In the genomic region with DNA sequence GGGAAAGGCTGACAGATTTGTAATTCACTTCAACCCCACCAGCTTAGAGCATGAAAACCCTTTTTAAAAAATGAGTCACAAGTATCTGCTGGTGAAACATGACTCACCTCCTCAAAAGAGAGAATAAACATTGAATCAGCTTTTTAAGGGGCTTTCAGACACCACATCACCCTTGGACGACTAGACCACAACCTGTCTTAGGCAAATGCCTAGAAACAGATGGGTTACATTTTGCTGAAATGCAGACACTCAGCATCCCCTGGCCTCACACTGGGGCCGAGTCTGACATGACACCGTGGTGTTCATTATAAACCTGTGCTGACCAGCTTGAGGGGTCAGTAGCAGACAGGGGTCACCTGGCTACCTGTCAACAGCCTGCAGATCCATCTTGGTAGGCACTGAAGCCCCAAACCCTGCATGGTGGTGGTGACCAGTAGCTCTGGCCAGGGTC, we compare ENCODE assay signal across 9 cellular contexts.
A peak's percentile ranks its signal among the peaks of the same experiment; 100 is the strongest.
DNase-seq lines count a peak whose midpoint lies in the region; ATAC-seq and TF ChIP-seq lines count a peak whose summit lies in the region.
"Had no signal": no experiment of that assay in that cellular context is flagged by ENCODE, and none has a peak within 500 bp of the region (broad histone marks: within the 10 kb centered on the region; RNA-seq: fewer than 3 reads in every experiment).

No MANE protein-coding gene starts in this region.

- DNase-seq in non-pigmented ciliary epithelial cell (ENCODE audit: low read depth) (peak; percentile 86), DMS153 (lab: John Stamatoyannopoulos, UW) (no peak), NCI-H510A treated with DMSO at 0.1 percent for 48 hours (lab: John Stamatoyannopoulos, UW) (no peak), T-helper 9 cell (no peak), NCI-H1105 (lab: John Stamatoyannopoulos, UW) (no peak)
- DNase-seq: NCI-H1694 had no signal

- peak; percentile 92 for ATAC-seq in GM18520 (IDR thresholded peaks at IDR 0.05; ENCODE audit: unreplicated experiment)
- peak; percentile 86 for ATAC-seq in HG02610 (IDR thresholded peaks at IDR 0.05; ENCODE audit: unreplicated experiment)
- peak; percentile 79 for ATAC-seq in SK-N-SH treated with all-trans-retinoic acid at 6 μM for 48 hours

TF ChIP-seq in SK-N-SH treated with all-trans-retinoic acid at 6 μM for 48 hours, 23 proteins besides CTCF, POLR2A, EP300 and RAD21:
- no peak for TF ChIP-seq ZC3H10 (CRISPR knock-in tag; IDR thresholded peaks at IDR 0.05)
- TF ChIP-seq BACH2 (CRISPR knock-in tag; IDR thresholded peaks at IDR 0.05; ENCODE audit: borderline replicate concordance) = no peak
- no peak for TF ChIP-seq ZFP30 (CRISPR knock-in tag; IDR thresholded peaks at IDR 0.05)
- TF ChIP-seq SNAI2 (CRISPR knock-in tag; IDR thresholded peaks at IDR 0.05) = no peak
- TF ChIP-seq TOX (CRISPR knock-in tag; IDR thresholded peaks at IDR 0.05; ENCODE audit: borderline replicate concordance) = no peak
- TF ChIP-seq ZNF8 (CRISPR knock-in tag; IDR thresholded peaks at IDR 0.05) = no peak
- TF ChIP-seq, protein P1, sequence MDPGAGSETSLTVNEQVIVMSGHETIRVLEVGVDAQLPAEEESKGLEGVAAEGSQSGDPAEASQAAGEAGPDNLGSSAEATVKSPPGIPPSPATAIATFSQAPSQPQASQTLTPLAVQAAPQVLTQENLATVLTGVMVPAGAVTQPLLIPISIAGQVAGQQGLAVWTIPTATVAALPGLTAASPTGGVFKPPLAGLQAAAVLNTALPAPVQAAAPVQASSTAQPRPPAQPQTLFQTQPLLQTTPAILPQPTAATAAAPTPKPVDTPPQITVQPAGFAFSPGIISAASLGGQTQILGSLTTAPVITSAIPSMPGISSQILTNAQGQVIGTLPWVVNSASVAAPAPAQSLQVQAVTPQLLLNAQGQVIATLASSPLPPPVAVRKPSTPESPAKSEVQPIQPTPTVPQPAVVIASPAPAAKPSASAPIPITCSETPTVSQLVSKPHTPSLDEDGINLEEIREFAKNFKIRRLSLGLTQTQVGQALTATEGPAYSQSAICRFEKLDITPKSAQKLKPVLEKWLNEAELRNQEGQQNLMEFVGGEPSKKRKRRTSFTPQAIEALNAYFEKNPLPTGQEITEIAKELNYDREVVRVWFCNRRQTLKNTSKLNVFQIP (CRISPR knock-in tag; IDR thresholded peaks at IDR 0.05; ENCODE audit: borderline replicate concordance, low read depth) = no peak
- TF ChIP-seq, protein P2, sequence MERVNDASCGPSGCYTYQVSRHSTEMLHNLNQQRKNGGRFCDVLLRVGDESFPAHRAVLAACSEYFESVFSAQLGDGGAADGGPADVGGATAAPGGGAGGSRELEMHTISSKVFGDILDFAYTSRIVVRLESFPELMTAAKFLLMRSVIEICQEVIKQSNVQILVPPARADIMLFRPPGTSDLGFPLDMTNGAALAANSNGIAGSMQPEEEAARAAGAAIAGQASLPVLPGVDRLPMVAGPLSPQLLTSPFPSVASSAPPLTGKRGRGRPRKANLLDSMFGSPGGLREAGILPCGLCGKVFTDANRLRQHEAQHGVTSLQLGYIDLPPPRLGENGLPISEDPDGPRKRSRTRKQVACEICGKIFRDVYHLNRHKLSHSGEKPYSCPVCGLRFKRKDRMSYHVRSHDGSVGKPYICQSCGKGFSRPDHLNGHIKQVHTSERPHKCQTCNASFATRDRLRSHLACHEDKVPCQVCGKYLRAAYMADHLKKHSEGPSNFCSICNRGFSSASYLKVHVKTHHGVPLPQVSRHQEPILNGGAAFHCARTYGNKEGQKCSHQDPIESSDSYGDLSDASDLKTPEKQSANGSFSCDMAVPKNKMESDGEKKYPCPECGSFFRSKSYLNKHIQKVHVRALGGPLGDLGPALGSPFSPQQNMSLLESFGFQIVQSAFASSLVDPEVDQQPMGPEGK (CRISPR knock-in tag; IDR thresholded peaks at IDR 0.05; ENCODE audit: borderline replicate concordance) = no peak
- no peak for TF ChIP-seq ZNF565 (CRISPR knock-in tag; conservative IDR thresholded peaks at IDR 0.05; ENCODE audit: low read depth)
- TF ChIP-seq, protein P3, sequence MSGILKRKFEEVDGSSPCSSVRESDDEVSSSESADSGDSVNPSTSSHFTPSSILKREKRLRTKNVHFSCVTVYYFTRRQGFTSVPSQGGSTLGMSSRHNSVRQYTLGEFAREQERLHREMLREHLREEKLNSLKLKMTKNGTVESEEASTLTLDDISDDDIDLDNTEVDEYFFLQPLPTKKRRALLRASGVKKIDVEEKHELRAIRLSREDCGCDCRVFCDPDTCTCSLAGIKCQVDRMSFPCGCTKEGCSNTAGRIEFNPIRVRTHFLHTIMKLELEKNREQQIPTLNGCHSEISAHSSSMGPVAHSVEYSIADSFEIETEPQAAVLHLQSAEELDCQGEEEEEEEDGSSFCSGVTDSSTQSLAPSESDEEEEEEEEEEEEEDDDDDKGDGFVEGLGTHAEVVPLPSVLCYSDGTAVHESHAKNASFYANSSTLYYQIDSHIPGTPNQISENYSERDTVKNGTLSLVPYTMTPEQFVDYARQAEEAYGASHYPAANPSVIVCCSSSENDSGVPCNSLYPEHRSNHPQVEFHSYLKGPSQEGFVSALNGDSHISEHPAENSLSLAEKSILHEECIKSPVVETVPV (CRISPR knock-in tag; IDR thresholded peaks at IDR 0.05) = no peak
- no peak for TF ChIP-seq ZFP3 (CRISPR knock-in tag; IDR thresholded peaks at IDR 0.05)
TF ChIP-seq in SK-N-SH treated with all-trans-retinoic acid at 6 μM for 48 hours: peak in this region for 0.
